Comparison of ENCODE assay signal across 10 cellular contexts in genomic region chr4:98150092-98150761, GRCh38. TPM values are rescaled to one million over a fixed set of nuclear protein-coding genes. Genes with fewer than 3 reads are reported as not detected.
DNase-seq lines count a peak whose midpoint lies in the region; ATAC-seq and TF ChIP-seq lines count a peak whose summit lies in the region.
"Had no signal": no experiment of that assay in that cellular context is flagged by ENCODE, and none has a peak within 500 bp of the region (broad histone marks: within the 10 kb centered on the region; RNA-seq: fewer than 3 reads in every experiment).

No MANE protein-coding gene starts in this region.

- no peak overlapping the region for H3K27ac Mint-ChIP-seq in GM23338

- no peaks in the 10 kb centered on the region; the same call in 2 of the 3 replicates for H3K4me1 Mint-ChIP-seq in GM23338

- no peaks in the 10 kb centered on the region for H4K20me1 ChIP-seq in GM23338 (replicated peaks; ENCODE audit: insufficient read depth)

- H3K9ac ChIP-seq in colonic mucosa (ENCODE audit: low read depth in 2 of 2, low read length in 2 of 2): no peak overlapping the region

- no peak overlapping the region for H3K4me2 ChIP-seq in GM23338

- H3K36me3 ChIP-seq in heart right ventricle: no peaks in the 10 kb centered on the region
- no peaks in the 10 kb centered on the region for H3K36me3 ChIP-seq in colonic mucosa
- H3K36me3 ChIP-seq in GM23338 (ENCODE audit: insufficient read depth): no peaks in the 10 kb centered on the region

- H3K79me2 ChIP-seq in GM23338 (replicated peaks; ENCODE audit: insufficient read depth): no peaks in the 10 kb centered on the region

- H3K9me3 ChIP-seq in heart right ventricle: no peaks in the 10 kb centered on the region
- H3K9me3 ChIP-seq in colonic mucosa: no peaks in the 10 kb centered on the region

- H2AFZ ChIP-seq in GM23338: no peak overlapping the region; the same call in 1 of the 2 replicates

- no peaks in the 10 kb centered on the region for H3K9me3 Mint-ChIP-seq in GM23338

- no peak overlapping the region for H3K4me3 Mint-ChIP-seq in GM23338

- H3K4me3 ChIP-seq in heart right ventricle (no peak overlapping the region), fibroblast of mammary gland (ENCODE audit: control insufficient read depth, low read depth, low read length) (no peak overlapping the region), colonic mucosa (no peak overlapping the region), GM23338 (no peak overlapping the region)

- no peaks in the 10 kb centered on the region for H3K9me2 ChIP-seq in GM23338 (ENCODE audit: insufficient read depth)

- peaks cover 0 to 10% (median 0%) of the 10 kb centered on the region in 9 donors for H3K4me1 ChIP-seq in heart right ventricle
- H3K4me1 ChIP-seq in colonic mucosa: no peaks in the 10 kb centered on the region
- no peaks in the 10 kb centered on the region for H3K4me1 ChIP-seq in GM23338 (ENCODE audit: insufficient read depth)

- no peak overlapping the region for H3K27ac ChIP-seq in heart right ventricle
- H3K27ac ChIP-seq in colonic mucosa: no peak overlapping the region
- no peak overlapping the region for H3K27ac ChIP-seq in GM23338 (ENCODE audit: low read depth)

- ATAC-seq in heart right ventricle: no peak
- no peak for ATAC-seq in Right ventricle myocardium inferior
- no peak for ATAC-seq in GM23338

- DNase-seq in heart right ventricle (no peak), Right ventricle myocardium inferior (ENCODE audit: missing footprints) (no peak), RKO (ENCODE audit: low spot score) (peak; percentile 40), fibroblast of mammary gland (ENCODE audit: low read depth) (peak; percentile 28), cerebellum (ENCODE audit: low spot score) (no peak), colonic mucosa (no peak), GM23338 (ENCODE audit: low spot score) (no peak), LoVo (ENCODE audit: low spot score) (no peak)
- DNase-seq: caudate nucleus, occipital lobe had no signal

- no peaks in the 10 kb centered on the region for H3K27me3 ChIP-seq in heart right ventricle
- H3K27me3 ChIP-seq in colonic mucosa: no peaks in the 10 kb centered on the region
- no peaks in the 10 kb centered on the region for H3K27me3 ChIP-seq in GM23338 (ENCODE audit: insufficient read depth)

- no peaks in the 10 kb centered on the region for H3K36me3 Mint-ChIP-seq in GM23338 (ENCODE audit: low read depth)

- TF ChIP-seq CTCF in heart right ventricle (IDR thresholded peaks at IDR 0.05): peak in 6 of 9 donors; percentile 22 to 52 (median 39)
- TF ChIP-seq CTCF in fibroblast of mammary gland (conservative IDR thresholded peaks at IDR 0.05; ENCODE audit: control insufficient read depth, insufficient read depth, low read depth, low read length): peak; percentile 21
- TF ChIP-seq CTCF in colonic mucosa (IDR thresholded peaks at IDR 0.05): no peak
- TF ChIP-seq CTCF in GM23338 (conservative IDR thresholded peaks at IDR 0.05; ENCODE audit: low read depth in 2 of 2): peak in 1 of 2 experiments; percentile 52; a peak in 2 of 4 replicates

- intact Hi-C loops in heart right ventricle (cut with DNase I): loop anchor here in 3 of 10 donors (5.0 to 10.0 kb wide), 3 partner anchors 52 to 907 kb away; no protein-coding TSS in a partner anchor
- intact Hi-C loops in Right ventricle myocardium inferior (cut with DNase I): no loop called here
- intact Hi-C loops in colonic mucosa (cut with DNase I): no loop called here

- H3F3A ChIP-seq in GM23338 (replicated peaks; ENCODE audit: low read depth): no peaks in the 10 kb centered on the region

- H3K27me3 Mint-ChIP-seq in GM23338 (ENCODE audit: insufficient read depth, low read depth, poor library complexity): no peaks in the 10 kb centered on the region

TF ChIP-seq in GM23338, 12 proteins besides CTCF, POLR2A, EP300 and RAD21 (continues in another document):
- TF ChIP-seq JUNB (IDR thresholded peaks at IDR 0.05; ENCODE audit: unreplicated experiment) (no peak), POLR2AphosphoS5 (IDR thresholded peaks at IDR 0.05; ENCODE audit: low read depth) (no peak), ZNF462 (CRISPR knock-in tag; IDR thresholded peaks at IDR 0.05) (no peak), ZNF114 (CRISPR knock-in tag; IDR thresholded peaks at IDR 0.05) (no peak)

RNA-seq across cellular contexts. Expression of gene STPG2, which starts 7.0 kb away (rescaled TPM):
- total RNA-seq in heart right ventricle (under 1 TPM; 0.22 to 0.58 (median 0.42) TPM), Right ventricle myocardium inferior (0.43 TPM), cerebellum (3.6 TPM), colonic mucosa (under 1 TPM in 1 of 2 donors, not detected in 1; 0.19 TPM)
- polyA plus RNA-seq in heart right ventricle (under 1 TPM; 0.04 to 0.15 TPM), GM23338 (2016; fragmentation: Nextera tagmentation; extraction: Ambion mirVana) (0.14 and 0.32 TPM in 2 replicates)
- 0.17 TPM in 1 of 2 replicates, not detected in the other for total RNA-seq in GM23338 (2014; rRNA removed; shearing (Covaris generic))

Comparison
In these comparisons a context has a peak if more than half of its experiments do, and no peak if none do; other contexts are left out.
1. DNase-seq: peak in RKO (single experiment) and fibroblast of mammary gland (single experiment); none in heart right ventricle (0 of 2), Right ventricle myocardium inferior (single experiment), cerebellum (single experiment), colonic mucosa (single experiment), GM23338 (single experiment) and LoVo (single experiment).